ENCODE assay signal across 8 cellular contexts in genomic region chr16:637081-638018, GRCh38. TPM values are rescaled to one million over a fixed set of nuclear protein-coding genes. Genes with fewer than 3 reads are reported as not detected.
DNase-seq lines count a peak whose midpoint lies in the region; ATAC-seq and TF ChIP-seq lines count a peak whose summit lies in the region.

No MANE protein-coding gene starts in this region.

- H3K27ac ChIP-seq in PC-9 (0 out of 2 replicates have a peak overlapping the region, but pooled peaks have one; percentile 80), ovary (peak overlapping the region; percentile 84 to 96), testis (peak overlapping the region; percentile 91 to 97)

- H3K36me3 Mint-ChIP-seq in glutamatergic neuron (ENCODE audit: unreplicated experiment): no peaks in the 10 kb centered on the region

- H3K9me2 ChIP-seq in PC-9 (ENCODE audit: insufficient read depth): no peaks in the 10 kb centered on the region

- peak overlapping the region; percentile 90 for H3K4me2 ChIP-seq in PC-9

- H2AFZ ChIP-seq in PC-9: peak overlapping the region; percentile 91

- no peaks in the 10 kb centered on the region for H4K20me1 ChIP-seq in PC-9 (ENCODE audit: insufficient read depth)

- peaks cover 19% of the 10 kb centered on the region for H3K79me2 ChIP-seq in PC-9 (ENCODE audit: low read depth)

- peaks cover 16% of the 10 kb centered on the region for H3F3A ChIP-seq in PC-9 (ENCODE audit: insufficient read depth, low read depth)

- peak overlapping the region; percentile 55 for H3K4me3 Mint-ChIP-seq in glutamatergic neuron (ENCODE audit: unreplicated experiment)

- intact Hi-C loops in PC-9 (cut with micrococcal nuclease; ENCODE audit: unreplicated experiment): loop anchor here (2.0 kb wide), 1 partner anchor 45 kb away; no protein-coding TSS in a partner anchor
- intact Hi-C loops in ovary (cut with DNase I): loop anchor here in 1 of 4 donors (5.0 to 10.0 kb wide), 2 partner anchors 45 to 1327 kb away; partner anchors contain the start of genes RAB40C, RNF151 and RPS2
- intact Hi-C loops in testis (cut with DNase I; ENCODE audit: low total_unique reads): loop anchor here (10.0 kb wide), 1 partner anchor 53 kb away; no protein-coding TSS in a partner anchor

- POLR2A ChIA-PET in PC-9 (lab: Charles Lee; ENCODE audit: unreplicated experiment): interaction anchor here (0.6 to 0.7 kb wide), 4 partner anchors 44 to 854 kb away, joined by 4 to 17 read pairs (median 6); no protein-coding TSS in a partner anchor

- H3K27ac Mint-ChIP-seq in glutamatergic neuron (ENCODE audit: unreplicated experiment): no peak overlapping the region

- peak; percentile 60 to 83 for DNase-seq in activated CD8-positive, alpha-beta memory T cell treated with anti-CD3 and anti-CD28 coated beads for 1 hour (ENCODE audit: extremely low read depth in 1 of 2, low read depth in 1 of 2)
- no peak for DNase-seq in activated CD8-positive, alpha-beta memory T cell treated with anti-CD3 and anti-CD28 coated beads for 24 hours
- DNase-seq in PC-9: no peak
- DNase-seq in activated naive CD4-positive, alpha-beta T cell treated with anti-CD3 and anti-CD28 coated beads, Interleukin-2, amount 50 U/mL, for 16 hours: peak; percentile 83
- DNase-seq in glutamatergic neuron: peak; percentile 93
- DNase-seq in ovary: peak; percentile 91 to 96 (median 92)
- DNase-seq in testis: peak; percentile 95

- TF ChIP-seq CTCF in PC-9 (conservative IDR thresholded peaks at IDR 0.05): no peak
- no peak for TF ChIP-seq CTCF in glutamatergic neuron (IDR thresholded peaks at IDR 0.05; ENCODE audit: partially characterized antibody, unreplicated experiment)
- no peak for TF ChIP-seq CTCF in ovary (IDR thresholded peaks at IDR 0.05)
- TF ChIP-seq CTCF in testis (IDR thresholded peaks at IDR 0.05): no peak

- peaks cover 2% of the 10 kb centered on the region for H3K4me1 Mint-ChIP-seq in glutamatergic neuron (ENCODE audit: low read depth, unreplicated experiment)

- H3K9me3 ChIP-seq in PC-9 (ENCODE audit: insufficient read depth, low read depth): no peaks in the 10 kb centered on the region
- H3K9me3 ChIP-seq in ovary: no peaks in the 10 kb centered on the region
- no peaks in the 10 kb centered on the region for H3K9me3 ChIP-seq in testis

- peak overlapping the region; percentile 80 for H3K4me3 ChIP-seq in PC-9
- H3K4me3 ChIP-seq in ovary: peak overlapping the region; percentile 88
- peak overlapping the region; percentile 75 to 90 for H3K4me3 ChIP-seq in testis

- CTCF ChIA-PET in PC-9 (lab: Charles Lee): interaction anchor here (0.5 to 0.9 kb wide), 2 partner anchors 44 to 45 kb away, joined by 3 to 4 read pairs; no protein-coding TSS in a partner anchor

- no peak for TF ChIP-seq POLR2A in ovary (IDR thresholded peaks at IDR 0.05)
- TF ChIP-seq POLR2A in testis (IDR thresholded peaks at IDR 0.05): no peak

- peaks cover 8% of the 10 kb centered on the region for H3K9me3 Mint-ChIP-seq in glutamatergic neuron (ENCODE audit: unreplicated experiment)

- peaks cover 9% of the 10 kb centered on the region for H3K27me3 Mint-ChIP-seq in glutamatergic neuron (ENCODE audit: unreplicated experiment)

- H3K27me3 ChIP-seq in PC-9 (ENCODE audit: insufficient read depth, low read depth): no peaks in the 10 kb centered on the region
- no peaks in the 10 kb centered on the region for H3K27me3 ChIP-seq in ovary
- H3K27me3 ChIP-seq in testis: no peaks in the 10 kb centered on the region

- H3K4me1 ChIP-seq in PC-9 (replicated peaks; ENCODE audit: insufficient read depth): peaks cover 11% of the 10 kb centered on the region; the same call in 1 of the 2 replicates
- peaks cover 10% of the 10 kb centered on the region for H3K4me1 ChIP-seq in ovary (ENCODE audit: insufficient read depth)
- peaks cover 20% of the 10 kb centered on the region for H3K4me1 ChIP-seq in testis

- WGBS in ovary, 3 donors: 14 to 30% (median 27%) methylated on average over 29 to 52 of the region's 53 CpGs
- 25% methylated on average over 28 of the region's 53 CpGs; no CpG with 5 or more reads in 1 of the 2 donors for WGBS in testis, 2 donors

- H3K36me3 ChIP-seq in PC-9 (ENCODE audit: low read depth): no peaks in the 10 kb centered on the region
- H3K36me3 ChIP-seq in ovary: no peaks in the 10 kb centered on the region
- H3K36me3 ChIP-seq in testis (ENCODE audit: low read depth, missing control alignments): no peaks in the 10 kb centered on the region

- no peak for TF ChIP-seq EP300 in ovary (IDR thresholded peaks at IDR 0.05)

- no TSS peak for BruUV-seq in PC-9 (replicated peaks; lab: Mats Ljungman, UMichigan)

- no peak for ATAC-seq in HG03108 (IDR thresholded peaks at IDR 0.05; ENCODE audit: unreplicated experiment)

RNA-seq across cellular contexts. Expression of gene METTL26, which starts 1.2 kb away (rescaled TPM):
- total RNA-seq in PC-9 (2021): 144 and 158 TPM in 2 replicates
- 63.6 TPM for total RNA-seq in glutamatergic neuron (ENCODE audit: unreplicated experiment)
- 100 to 1,000 TPM in 2 of 7 donors, 10 to 100 TPM in 5; 61.8 to 139 (median 75.9) TPM for total RNA-seq in ovary
- 100 to 1,000 TPM in 1 of 2 donors, 10 to 100 TPM in 1; 12.2 to 113 TPM for polyA plus RNA-seq in ovary
- total RNA-seq in testis: 100 to 1,000 TPM; 161 to 185 TPM
- polyA plus RNA-seq in testis (ENCODE audit: insufficient read depth, low read depth, low replicate concordance): 72.1 TPM

RNA-seq across cellular contexts. Expression of gene MCRIP2, which starts 4.3 kb away (rescaled TPM):
- total RNA-seq in PC-9 (2021): 64.2 and 69.6 TPM in 2 replicates
- 16.6 TPM for total RNA-seq in glutamatergic neuron (ENCODE audit: unreplicated experiment)
- 10 to 100 TPM; 21.5 to 42.3 (median 31.3) TPM for total RNA-seq in ovary
- polyA plus RNA-seq in ovary: 10 to 100 TPM in 1 of 2 donors, under 1 TPM in 1; 0.98 to 22.9 TPM
- total RNA-seq in testis: 100 to 1,000 TPM in 1 of 2 donors, 10 to 100 TPM in 1; 83.1 to 134 TPM
- polyA plus RNA-seq in testis (ENCODE audit: insufficient read depth, low read depth, low replicate concordance): 78.2 TPM

RNA-seq across cellular contexts. Expression of gene WFIKKN1, which starts 6.6 kb away (rescaled TPM):
- total RNA-seq in PC-9 (2021) (6.9 and 9.2 TPM in 2 replicates), glutamatergic neuron (ENCODE audit: unreplicated experiment) (61.9 TPM), ovary (1 to 10 TPM in 5 of 7 donors, under 1 TPM in 2; 0.57 to 2.6 (median 1.3) TPM), testis (10 to 100 TPM in 1 of 2 donors, 1 to 10 TPM in 1; 3.5 to 10.5 TPM)
- polyA plus RNA-seq in ovary (under 1 TPM; 0.10 to 0.59 TPM), testis (ENCODE audit: insufficient read depth, low read depth, low replicate concordance) (1.1 TPM)

RNA-seq across cellular contexts. Expression of gene WDR90, which starts 11.8 kb away (rescaled TPM):
- total RNA-seq in PC-9 (2021) (118 and 126 TPM in 2 replicates), glutamatergic neuron (ENCODE audit: unreplicated experiment) (24.6 TPM), ovary (10 to 100 TPM; 22.4 to 58.2 (median 45.1) TPM), testis (100 to 1,000 TPM; 155 to 195 TPM)
- polyA plus RNA-seq in ovary (10 to 100 TPM in 1 of 2 donors, 1 to 10 TPM in 1; 1.4 to 34.9 TPM), testis (ENCODE audit: insufficient read depth, low read depth, low replicate concordance) (102 TPM)

RNA-seq across cellular contexts. Expression of gene RHOT2, which starts 30.6 kb away (rescaled TPM):
- 143 and 173 TPM in 2 replicates for total RNA-seq in PC-9 (2021)
- 208 TPM for total RNA-seq in glutamatergic neuron (ENCODE audit: unreplicated experiment)
- total RNA-seq in ovary: 100 to 1,000 TPM in 1 of 7 donors, 10 to 100 TPM in 6; 44.6 to 100 (median 80.6) TPM
- 10 to 100 TPM; 11.6 to 96.6 TPM for polyA plus RNA-seq in ovary
- total RNA-seq in testis: 100 to 1,000 TPM; 157 to 176 TPM
- polyA plus RNA-seq in testis (ENCODE audit: insufficient read depth, low read depth, low replicate concordance): 77.7 TPM

Comparison
In these comparisons a context has a peak if more than half of its experiments do, and no peak if none do; other contexts are left out.
1. DNase-seq: peak in activated CD8-positive, alpha-beta memory T cell treated with anti-CD3 and anti-CD28 coated beads for 1 hour (2 of 2), activated naive CD4-positive, alpha-beta T cell treated with anti-CD3 and anti-CD28 coated beads, Interleukin-2, amount 50 U/mL, for 16 hours (single experiment), glutamatergic neuron (single experiment), ovary (5 of 5) and testis (single experiment); none in activated CD8-positive, alpha-beta memory T cell treated with anti-CD3 and anti-CD28 coated beads for 24 hours (single experiment) and PC-9 (0 of 2).
2. Peak in every context shown above with its lines, with median percentiles within 50 percentile points of each other: H3K27ac ChIP-seq and H3K4me3 ChIP-seq.